8 cellular contexts compared by ENCODE assay signal in the genomic region with DNA sequence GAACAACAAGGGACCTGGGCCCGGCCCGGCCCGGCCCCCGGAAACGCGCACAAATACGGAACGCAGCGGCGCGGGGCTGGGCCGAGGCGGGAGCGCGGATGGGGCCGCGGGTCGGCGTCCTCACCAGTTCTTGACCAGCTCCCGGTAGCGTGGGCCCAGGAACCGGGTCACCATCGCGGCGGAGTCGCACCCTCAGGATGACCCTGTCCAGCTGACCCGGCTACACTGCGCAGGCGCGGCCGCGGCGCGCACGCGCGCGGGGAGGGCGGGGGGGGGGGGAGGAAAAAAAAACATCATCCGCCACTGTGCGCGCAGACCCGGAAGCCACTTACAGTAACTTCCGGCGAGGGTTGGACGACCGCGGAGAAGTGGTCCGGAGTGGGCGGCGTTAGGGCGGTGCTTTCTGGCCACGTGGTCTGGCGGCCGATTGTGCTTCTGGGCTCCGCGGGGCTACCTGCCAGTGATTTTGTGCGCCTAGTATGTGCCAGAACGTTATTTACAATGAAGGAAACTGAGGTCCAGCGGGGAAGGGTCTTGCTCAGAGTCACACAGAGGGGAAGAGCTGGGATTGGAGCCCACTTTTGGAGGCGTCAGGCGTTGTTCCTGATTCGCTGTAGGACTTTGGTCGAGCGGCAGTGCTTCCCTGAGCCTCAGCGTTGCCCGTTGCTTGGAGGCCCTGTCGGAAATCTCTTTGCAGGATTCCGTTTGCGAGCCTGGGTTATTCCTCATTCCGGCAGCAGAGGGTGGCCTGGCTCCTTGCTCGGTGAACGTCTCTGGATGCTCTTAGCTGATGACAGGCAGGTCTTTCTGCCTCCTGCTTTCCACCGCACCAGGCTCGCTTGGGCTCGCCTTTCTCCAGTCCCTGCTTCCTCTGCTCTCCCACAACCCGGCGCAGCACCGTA. TPM values are rescaled to one million over a fixed set of nuclear protein-coding genes. Genes with fewer than 3 reads are reported as not detected.
A peak's percentile ranks its signal among the peaks of the same experiment; 100 is the strongest.
DNase-seq lines count a peak whose midpoint lies in the region; ATAC-seq and TF ChIP-seq lines count a peak whose summit lies in the region.

Gene UQCR11, minus strand, starts transcription at position 227 of the 902 bp plus-strand sequence. Its CDS starts 53 bp downstream, at position 174.

- peak; percentile 97 for DNase-seq in GM19240 (ENCODE audit: insufficient read length, low spot score)
- peak; percentile 89 to 90 for DNase-seq in NCI-H526 (lab: John Stamatoyannopoulos, UW)
- peak; percentile 96 for DNase-seq in activated CD4-positive, alpha-beta T cell treated with anti-CD3 and anti-CD28 coated beads for 48 hours
- peak; percentile 96 for DNase-seq in colonic mucosa
- DNase-seq in stimulated activated CD4-positive, alpha-beta T cell treated with anti-CD3 and anti-CD28 coated beads, Interleukin-1b, Interleukin-23, amount 100 ng/mL, for 4 hours (ENCODE audit: low read depth in 2 of 2): peak; percentile 86 to 90

- H3K36me3 ChIP-seq in BLaER1 (peaks cover 16% of the 10 kb centered on the region; the same call in 1 of the 2 replicates), colonic mucosa (no peaks in the 10 kb centered on the region)

- no peaks in the 10 kb centered on the region for H3K9me3 ChIP-seq in BLaER1
- H3K9me3 ChIP-seq in colonic mucosa: no peaks in the 10 kb centered on the region

- H3K9ac ChIP-seq in BLaER1 (peak within 1 kb of the TSS; percentile 97), colonic mucosa (ENCODE audit: low read depth in 2 of 2, low read length in 2 of 2) (peak within 1 kb of the TSS; percentile 86 to 95)

- H3K27ac ChIP-seq in BLaER1 (peak within 1 kb of the TSS; percentile 95), colonic mucosa (peak within 1 kb of the TSS; percentile 91), layer of hippocampus (ENCODE audit: low read depth, low read length) (peak within 1 kb of the TSS; percentile 92)

- H3K27me3 ChIP-seq in BLaER1 (no peaks in the 10 kb centered on the region), colonic mucosa (no peaks in the 10 kb centered on the region), layer of hippocampus (ENCODE audit: control insufficient read depth, insufficient read depth, low read length) (no peaks in the 10 kb centered on the region)

- H3K4me3 ChIP-seq in BLaER1 (peak within 1 kb of the TSS; percentile 100), colonic mucosa (peak within 1 kb of the TSS; percentile 80)

- TF ChIP-seq CTCF in colonic mucosa (IDR thresholded peaks at IDR 0.05): peak; percentile 45

- peak; percentile 84 for ATAC-seq in HG03460 (IDR thresholded peaks at IDR 0.05; ENCODE audit: unreplicated experiment)

- H3K4me2 ChIP-seq in BLaER1: peak within 1 kb of the TSS; percentile 95

- intact Hi-C loops in colonic mucosa (cut with DNase I): no loop called here

- H4K20me1 ChIP-seq in BLaER1: peaks cover 62% of the 10 kb centered on the region

- H3K4me1 ChIP-seq in BLaER1: peaks cover 90% of the 10 kb centered on the region
- H3K4me1 ChIP-seq in colonic mucosa: peaks cover 17% of the 10 kb centered on the region

RNA-seq across cellular contexts. Expression of gene UQCR11, which starts in this region (rescaled TPM):
- 100 to 1,000 TPM; 325 to 336 TPM for total RNA-seq in colonic mucosa

Comparison
In these comparisons a context has a peak if more than half of its experiments do, and no peak if none do; other contexts are left out.
1. Peak in every context shown above with its lines: DNase-seq, ATAC-seq, H3K4me3 ChIP-seq and H3K27ac ChIP-seq.